17 cellular contexts compared by ENCODE assay signal in genomic region chr7:17674956-17675300, GRCh38.
"Had no signal": no experiment of that assay in that cellular context is flagged by ENCODE, and none has a peak within 500 bp of the region (broad histone marks: within the 10 kb centered on the region; RNA-seq: fewer than 3 reads in every experiment).

No MANE protein-coding gene starts in this region.

- H3K9me3 ChIP-seq: esophagus squamous epithelium, lower lobe of right lung, stomach, testis, upper lobe of left lung had no signal

- H3K36me3 Mint-ChIP-seq: activated naive CD4-positive, alpha-beta T cell treated with anti-CD3 and anti-CD28 coated beads, Interleukin-2, amount 50 U/mL, for 72 hours; mesothelial cell of epicardium; natural killer cell treated with Interleukin-12 subunit alpha and Interleukin-12 subunit beta and Interleukin-15 and Interleukin-18, amount 100 ng/mL, for 72 hours had no signal

- H3K27me3 ChIP-seq: esophagus squamous epithelium, stomach, testis, upper lobe of left lung had no signal

- DNase-seq: activated CD4-positive, alpha-beta T cell treated with anti-CD3 and anti-CD28 coated beads, Interleukin-2, amount 10 ng/mL, durations not matched to agents 7 days and 5 days; activated CD8-positive, alpha-beta memory T cell treated with anti-CD3 and anti-CD28 coated beads, Interleukin-2, amount 50 U/mL, for 4 hours; activated effector memory CD4-positive, alpha-beta T cell treated with anti-CD3 and anti-CD28 coated beads, Interleukin-2, amount 50 U/mL, for 16 hours; activated T-cell treated with anti-CD3 and anti-CD28 coated beads, Interleukin-2, amount 50 U/mL, for 48 hours; effector CD8-positive, alpha-beta T cell; esophagus squamous epithelium; left colon; lower lobe of right lung; nucleus accumbens; stomach; testis; upper lobe of left lung had no signal

- H3K27ac ChIP-seq: lower lobe of right lung, stomach, testis, upper lobe of left lung had no signal

- ATAC-seq: activated CD4-positive, CD25-positive, alpha-beta regulatory T cell treated with anti-CD3 and anti-CD28 coated beads, Interleukin-2, amount 50 U/mL, for 24 hours; activated naive CD4-positive, alpha-beta T cell treated with anti-CD3 and anti-CD28 coated beads, Interleukin-2, amount 50 U/mL, for 72 hours; left colon; natural killer cell treated with Interleukin-12 subunit alpha and Interleukin-12 subunit beta and Interleukin-15 and Interleukin-18, amount 100 ng/mL, for 72 hours had no signal

- H3K36me3 ChIP-seq: esophagus squamous epithelium, lower lobe of right lung, stomach, upper lobe of left lung had no signal

- H3K4me3 ChIP-seq: esophagus squamous epithelium, lower lobe of right lung, stomach, testis, upper lobe of left lung had no signal

- H3K9me3 Mint-ChIP-seq: activated CD4-positive, alpha-beta T cell treated with anti-CD3 and anti-CD28 coated beads, Interleukin-2, amount 10 ng/mL, durations not matched to agents 7 days and 5 days; activated naive CD4-positive, alpha-beta T cell treated with anti-CD3 and anti-CD28 coated beads, Interleukin-2, amount 50 U/mL, for 72 hours; natural killer cell treated with Interleukin-12 subunit alpha and Interleukin-12 subunit beta and Interleukin-15 and Interleukin-18, amount 100 ng/mL, for 72 hours; T-helper 1 cell treated with Interleukin-12 subunit alpha and Interleukin-12 subunit beta and Interleukin-4 antibody, amounts not matched to agents 30 μg/mL and 1 μg/mL, for 36 hours had no signal

- H3K27ac Mint-ChIP-seq: activated CD4-positive, alpha-beta T cell treated with anti-CD3 and anti-CD28 coated beads, Interleukin-2, amount 10 ng/mL, durations not matched to agents 7 days and 5 days; activated naive CD4-positive, alpha-beta T cell treated with anti-CD3 and anti-CD28 coated beads, Interleukin-2, amount 50 U/mL, for 72 hours; natural killer cell treated with Interleukin-12 subunit alpha and Interleukin-12 subunit beta and Interleukin-15 and Interleukin-18, amount 100 ng/mL, for 72 hours; T-helper 1 cell treated with Interleukin-12 subunit alpha and Interleukin-12 subunit beta and Interleukin-4 antibody, amounts not matched to agents 30 μg/mL and 1 μg/mL, for 36 hours had no signal

- H3K4me1 Mint-ChIP-seq: activated CD4-positive, alpha-beta T cell treated with anti-CD3 and anti-CD28 coated beads, Interleukin-2, amount 10 ng/mL, durations not matched to agents 7 days and 5 days had no signal

- H3K4me3 Mint-ChIP-seq: activated CD4-positive, alpha-beta T cell treated with anti-CD3 and anti-CD28 coated beads, Interleukin-2, amount 10 ng/mL, durations not matched to agents 7 days and 5 days; mesothelial cell of epicardium; natural killer cell treated with Interleukin-12 subunit alpha and Interleukin-12 subunit beta and Interleukin-15 and Interleukin-18, amount 100 ng/mL, for 72 hours; T-helper 1 cell treated with Interleukin-12 subunit alpha and Interleukin-12 subunit beta and Interleukin-4 antibody, amounts not matched to agents 30 μg/mL and 1 μg/mL, for 36 hours had no signal
